10 cellular contexts compared by ENCODE assay signal in genomic region chr15:51621917-51622268, GRCh38. TPM values are rescaled to one million over a fixed set of nuclear protein-coding genes. Genes with fewer than 3 reads are reported as not detected.
DNase-seq lines count a peak whose midpoint lies in the region; ATAC-seq, FAIRE-seq and TF ChIP-seq lines count a peak whose summit lies in the region.
"Had no signal": no experiment of that assay in that cellular context is flagged by ENCODE, and none has a peak within 500 bp of the region (broad histone marks: within the 10 kb centered on the region; RNA-seq: fewer than 3 reads in every experiment).

No MANE protein-coding gene starts in this region.

- H4K91ac ChIP-seq in H1 (replicated peaks; ENCODE audit: insufficient read length, low read length) = no peak overlapping the region

- CTCF ChIA-PET in H1 (lab: Charles Lee; ENCODE audit: partially characterized antibody) = interaction anchor here (0.8 to 1.3 kb wide), 9 partner anchors 9 to 489 kb away, joined by 3 to 6 read pairs (median 4); no protein-coding TSS in a partner anchor

- H3K14ac ChIP-seq in H1 (ENCODE audit: insufficient read length) = no peak overlapping the region

- no peaks in the 10 kb centered on the region for H3K9me3 Mint-ChIP-seq in GM23338

- H3K4me1 Mint-ChIP-seq in GM23338 = peaks cover 22% of the 10 kb centered on the region

- no peak for FAIRE-seq in H1 (lab: Jason Lieb, UNC)
- FAIRE-seq: G401.6 had no signal

- peak overlapping the region; percentile 37 for H3K56ac ChIP-seq in H1 (replicated peaks; ENCODE audit: insufficient read length, low read depth, low read length)

- H3K4ac ChIP-seq in H1 (replicated peaks; ENCODE audit: insufficient read length, low read depth, low read length) = no peak overlapping the region

- 0 out of 2 replicates have a peak, but pooled peaks cover 3% of the 10 kb centered on the region for H3K9me2 ChIP-seq in GM23338 (ENCODE audit: insufficient read depth)
- H3K9me2 ChIP-seq in Loucy (replicated peaks; ENCODE audit: low read depth, low read length) = no peaks in the 10 kb centered on the region

- no peaks in the 10 kb centered on the region for H3K36me3 ChIP-seq in GM23338 (ENCODE audit: insufficient read depth)
- no peaks in the 10 kb centered on the region for H3K36me3 ChIP-seq in Loucy (ENCODE audit: insufficient read depth, low read length)
- no peaks in the 10 kb centered on the region for H3K36me3 ChIP-seq in H1 (ENCODE audit: control insufficient read depth in 2 of 4, insufficient read depth in 4 of 4, low read length in 3 of 4)

- TF ChIP-seq CTCF in GM23338 (conservative IDR thresholded peaks at IDR 0.05; ENCODE audit: low read depth in 2 of 2) = no peak; a peak in 1 of 4 replicates
- peak; percentile 22 for TF ChIP-seq CTCF in Loucy (conservative IDR thresholded peaks at IDR 0.05; ENCODE audit: low read length)
- TF ChIP-seq CTCF in H1 (IDR thresholded peaks at IDR 0.05; ENCODE audit: control extremely low read depth in 1 of 3, insufficient read depth in 1 of 3, low read depth in 1 of 3, low read length in 3 of 3) = peak in 2 of 3 experiments; percentile 0 to 9; a peak in 1 of 4 replicates

- TF ChIP-seq POLR2A in H1 (IDR thresholded peaks at IDR 0.05; ENCODE audit: control extremely low read depth in 1 of 2, low read depth in 2 of 2, low read length in 2 of 2) = no peak

- peaks cover 6% of the 10 kb centered on the region; the same call in 1 of the 2 replicates for H3K23me2 ChIP-seq in H1 (ENCODE audit: low read depth, low read length)

- H3K4me1 ChIP-seq in GM23338 (ENCODE audit: insufficient read depth) (peaks cover 18% of the 10 kb centered on the region), Loucy (ENCODE audit: insufficient read depth, low read length, poor library complexity, severe bottlenecking) (peaks cover 55% of the 10 kb centered on the region), H1 (replicated peaks in 1 of 4; ENCODE audit: control insufficient read depth in 3 of 4, insufficient read depth in 4 of 4, low read length in 3 of 4) (peaks cover 0 to 5% (median 4%) of the 10 kb centered on the region in 4 experiments; a peak in 4 of 7 replicates)

- H3K9me3 ChIP-seq in Loucy (ENCODE audit: insufficient read depth, low read depth, low read length) = no peaks in the 10 kb centered on the region
- H3K9me3 ChIP-seq in H1 (ENCODE audit: insufficient read depth in 2 of 2, low read depth in 1 of 2, low read length in 1 of 2) = no peaks in the 10 kb centered on the region

- H3K27ac ChIP-seq in GM23338 (ENCODE audit: low read depth) = no peak overlapping the region
- no peak overlapping the region for H3K27ac ChIP-seq in H1 (ENCODE audit: low read depth, low read length)

- H4K20me1 ChIP-seq in GM23338 (replicated peaks; ENCODE audit: insufficient read depth) (no peaks in the 10 kb centered on the region), Loucy (ENCODE audit: insufficient read depth, low read length, poor library complexity, severe bottlenecking) (peaks cover 19% of the 10 kb centered on the region), H1 (replicated peaks in 1 of 2; ENCODE audit: control insufficient read depth in 1 of 2, insufficient read depth in 2 of 2, low read length in 2 of 2) (peaks cover 0 to 3% of the 10 kb centered on the region in 2 experiments)

- H3K27me3 Mint-ChIP-seq in GM23338 (ENCODE audit: insufficient read depth, low read depth, poor library complexity) = peaks cover 4% of the 10 kb centered on the region

- no peak for TF ChIP-seq RAD21 in H1 (IDR thresholded peaks at IDR 0.05 in 1 of 2, conservative IDR thresholded peaks at IDR 0.05 in 1 of 2; ENCODE audit: low read depth in 2 of 2, low read length in 2 of 2)

- POLR2A ChIA-PET in H1 (lab: Charles Lee; ENCODE audit: partially characterized antibody) = no interaction called here

- no peaks in the 10 kb centered on the region for H3K79me1 ChIP-seq in H1 (ENCODE audit: low read depth, low read length)

- H3K27me3 ChIP-seq in GM23338 (ENCODE audit: insufficient read depth) (peaks cover 28% of the 10 kb centered on the region), Loucy (ENCODE audit: insufficient read depth, low read length, poor library complexity, severe bottlenecking) (no peaks in the 10 kb centered on the region), H1 (replicated peaks in 1 of 4; ENCODE audit: control insufficient read depth in 3 of 4, extremely low read depth in 1 of 4, insufficient read depth in 3 of 4, low read length in 3 of 4) (peaks cover 0 to 10% (median 4%) of the 10 kb centered on the region in 4 experiments; a peak in 5 of 7 replicates)

- 1% methylated on average over 21 of the region's 21 CpGs; no CpG with 5 or more reads in 1 of the 2 experiments for WGBS in H1 (ENCODE audit: extremely low coverage in 1 of 2, insufficient coverage in 1 of 2, insufficient read length in 1 of 2, insufficient replicate concordance in 2 of 2, low coverage in 1 of 2, low lambda C conversion rate in 2 of 2, missing lambda C conversion rate in 1 of 2), 2 experiments

- TF ChIP-seq EP300 in H1 (IDR thresholded peaks at IDR 0.05; ENCODE audit: borderline replicate concordance in 1 of 2, low read depth in 2 of 2, low read length in 2 of 2) = no peak

- H4K5ac ChIP-seq in H1 (ENCODE audit: insufficient read length, low read depth, low read length) = no peak overlapping the region

- peak overlapping the region; percentile 96 for H3K4me2 ChIP-seq in GM23338
- H3K4me2 ChIP-seq in Loucy (ENCODE audit: low read depth, low read length, poor library complexity, severe bottlenecking) = peak overlapping the region; percentile 92
- peak overlapping the region; percentile 86 to 96 for H3K4me2 ChIP-seq in H1 (ENCODE audit: insufficient read depth in 1 of 2, low read depth in 2 of 2, low read length in 2 of 2)

- H2BK120ac ChIP-seq in H1 (replicated peaks; ENCODE audit: low read depth, low read length) = no peak overlapping the region

- H3K36me3 Mint-ChIP-seq in GM23338 (ENCODE audit: low read depth) = no peaks in the 10 kb centered on the region

- no peak overlapping the region for H3K27ac Mint-ChIP-seq in GM23338

- H3K79me2 ChIP-seq in GM23338 (replicated peaks; ENCODE audit: insufficient read depth) (no peaks in the 10 kb centered on the region; the same call in 1 of the 2 replicates), Loucy (ENCODE audit: insufficient read depth, low read length) (peaks cover 51% of the 10 kb centered on the region), H1 (ENCODE audit: control insufficient read depth in 1 of 2, insufficient read depth in 2 of 2, low read length in 2 of 2) (no peaks in the 10 kb centered on the region; a peak in 1 of 4 replicates)

- H3K4me3 ChIP-seq in GM23338 (peak overlapping the region; percentile 93), Loucy (ENCODE audit: low read length, poor library complexity, severe bottlenecking) (peak overlapping the region; percentile 86), H1 (ENCODE audit: extremely low read depth in 1 of 4, insufficient read depth in 2 of 4, low read depth in 3 of 4, low read length in 4 of 4) (peak overlapping the region; percentile 92 to 99 (median 96))

- H2BK5ac ChIP-seq in H1 (ENCODE audit: low read depth, low read length) = peak overlapping the region; percentile 21; the same call in 1 of the 2 replicates

- DNase-seq in NCI-H1105 treated with DMSO at 0.1 percent for 48 hours (lab: John Stamatoyannopoulos, UW) = peak; percentile 14
- no peak for DNase-seq in NCI-H1105 (lab: John Stamatoyannopoulos, UW)
- DNase-seq in GM23338 (ENCODE audit: low spot score) = peak; percentile 61
- DNase-seq in activated CD4-positive, alpha-beta T cell treated with anti-CD3 and anti-CD28 coated beads, Interleukin-2, amount 50 U/mL, for 48 hours = peak; percentile 42 to 58
- peak in 1 of 2 experiments; percentile 72 for DNase-seq in H1 (ENCODE audit: low read depth in 1 of 2, low spot score in 2 of 2)
- DNase-seq in lung microvascular endothelial cell (ENCODE audit: low read depth in 2 of 2) = peak; percentile 13 to 67
- peak; percentile 7 for DNase-seq in stimulated activated CD8-positive, alpha-beta memory T cell treated with anti-CD3 and anti-CD28 coated beads, Interleukin-7, amount 100 ng/mL, for 24 hours (ENCODE audit: low read depth)

- H2BK12ac ChIP-seq in H1 (ENCODE audit: low read depth, low read length) = no peak overlapping the region

- peak; percentile 78 for ATAC-seq in GM23338

- H2AFZ ChIP-seq in GM23338 (peak overlapping the region; percentile 96), Loucy (ENCODE audit: low read length) (peak overlapping the region; percentile 93), H1 (ENCODE audit: low read length) (peak overlapping the region; percentile 98)

- H3K9ac ChIP-seq in Loucy (ENCODE audit: low read depth, low read length, poor library complexity, severe bottlenecking) (peak overlapping the region; percentile 84), H1 (replicated peaks in 1 of 4; ENCODE audit: extremely low read depth in 1 of 4, low read depth in 3 of 4, low read length in 3 of 4) (peak overlapping the region in 3 of 4 experiments; percentile 38 to 57 (median 52); a peak in 5 of 7 replicates)

- no peak overlapping the region for H2AK5ac ChIP-seq in H1 (ENCODE audit: low read depth, low read length)

- peak overlapping the region; percentile 95 for H3K4me3 Mint-ChIP-seq in GM23338

- H2BK15ac ChIP-seq in H1 (ENCODE audit: low read length) = 0 out of 2 replicates have a peak overlapping the region, but pooled peaks have one; percentile 73

- H3K23ac ChIP-seq in H1 (ENCODE audit: insufficient read length) = no peak overlapping the region

- H3F3A ChIP-seq in GM23338 (replicated peaks; ENCODE audit: low read depth) (peaks cover 6% of the 10 kb centered on the region), Loucy (ENCODE audit: low read depth) (peaks cover 11% of the 10 kb centered on the region; the same call in 1 of the 2 replicates)

- H4K8ac ChIP-seq in H1 (ENCODE audit: extremely low read depth, insufficient read depth, low read length) = no peak overlapping the region; the same call in 1 of the 2 replicates

- peak overlapping the region; percentile 48; the same call in 1 of the 2 replicates for H3K18ac ChIP-seq in H1 (ENCODE audit: extremely low read depth, low read length)

- no peak overlapping the region for H2BK20ac ChIP-seq in H1 (ENCODE audit: low read length)

RNA-seq across cellular contexts. Expression of gene DMXL2, which starts 0.7 kb away (rescaled TPM):
- 21.6 and 61.1 TPM in 2 replicates for total RNA-seq in GM23338 (2014; rRNA removed; shearing (Covaris generic))
- polyA plus RNA-seq in GM23338 (2016; fragmentation: Nextera tagmentation; extraction: Ambion mirVana) = 5.2 and 6.1 TPM in 2 replicates
- 10.6 and 11.4 TPM in 2 replicates for total RNA-seq in H1 (2021; fragmentation: NEBNext Ultra II Directional; extraction: Animal tissue kit (Norgen Biotek cat#: 25700))
- polyA plus RNA-seq in H1 (2011; rRNA removed) = 5.9 and 9.5 TPM in 2 replicates
- polyA plus RNA-seq in H1 (2011; cell fraction: cytosol; rRNA removed) = 8.8 TPM
- 6.1 TPM for polyA plus RNA-seq in H1 (2011; cell fraction: nucleus; rRNA removed)
- polyA plus RNA-seq in H1 (2012, experiment 1 of 2) = 7.9 to 10.5 TPM (median 8.9 TPM) in 4 replicates
- 0.46 TPM for polyA plus RNA-seq in H1 (2012, experiment 2 of 2)
- polyA plus RNA-seq in H1 (2013, experiment 1 of 2) = 4.3 TPM
- polyA plus RNA-seq in H1 (2013, experiment 2 of 2) = 3.5 TPM
- polyA minus RNA-seq in H1 (2011; rRNA and poly(A)+ RNA removed) = 12.4 and 12.5 TPM in 2 replicates
- polyA minus RNA-seq in H1 (2011; cell fraction: cytosol; rRNA and poly(A)+ RNA removed) = 11.0 TPM
- 17.8 TPM for polyA minus RNA-seq in H1 (2011; cell fraction: nucleus; rRNA and poly(A)+ RNA removed)
- 4.6 and 6.5 TPM in 2 replicates for total RNA-seq in lung microvascular endothelial cell

RNA-seq across cellular contexts. Expression of gene SCG3, which starts 59.4 kb away (rescaled TPM):
- 44.2 and 46.2 TPM in 2 replicates for total RNA-seq in GM23338 (2014; rRNA removed; shearing (Covaris generic))
- 83.9 and 99.5 TPM in 2 replicates for polyA plus RNA-seq in GM23338 (2016; fragmentation: Nextera tagmentation; extraction: Ambion mirVana)
- 42.4 and 45.9 TPM in 2 replicates for total RNA-seq in H1 (2021; fragmentation: NEBNext Ultra II Directional; extraction: Animal tissue kit (Norgen Biotek cat#: 25700))
- polyA plus RNA-seq in H1 (2011; rRNA removed) = 2.3 and 5.2 TPM in 2 replicates
- 7.0 TPM for polyA plus RNA-seq in H1 (2011; cell fraction: cytosol; rRNA removed)
- 4.2 TPM for polyA plus RNA-seq in H1 (2011; cell fraction: nucleus; rRNA removed)
- polyA plus RNA-seq in H1 (2012, experiment 1 of 2) = 19.2 to 36.5 TPM (median 23.0 TPM) in 4 replicates
- polyA plus RNA-seq in H1 (2012, experiment 2 of 2) = 2.9 TPM
- polyA plus RNA-seq in H1 (2013, experiment 1 of 2) = 86.8 TPM
- 99.2 TPM for polyA plus RNA-seq in H1 (2013, experiment 2 of 2)
- 4.9 and 8.3 TPM in 2 replicates for polyA minus RNA-seq in H1 (2011; rRNA and poly(A)+ RNA removed)
- 6.2 TPM for polyA minus RNA-seq in H1 (2011; cell fraction: cytosol; rRNA and poly(A)+ RNA removed)
- 19.6 TPM for polyA minus RNA-seq in H1 (2011; cell fraction: nucleus; rRNA and poly(A)+ RNA removed)
- under 0.01 and 0.22 TPM in 2 replicates for total RNA-seq in lung microvascular endothelial cell
- total RNA-seq: subcutaneous adipose tissue had no signal

Comparison
In these comparisons a context has a peak if more than half of its experiments do, and no peak if none do; other contexts are left out.
1. CTCF ChIP-seq: peak in Loucy (single experiment) and H1 (2 of 3); none in GM23338 (0 of 2).
2. RNA of gene SCG3, which starts 59.4 kb away (total RNA-seq): 42.4 to 45.9 TPM in H1 and 44.2 to 46.2 TPM in GM23338; under 0.01 to 0.22 TPM in lung microvascular endothelial cell; every median in the first group is over 10 times any median in the second.
3. Peak in every context shown above with its lines, with median percentiles within 50 percentile points of each other: H2AFZ ChIP-seq, H3K4me2 ChIP-seq and H3K4me3 ChIP-seq.